In genomic region chr1:84691139-84691783, GRCh38 we compare ENCODE assay signal across 8 cellular contexts. TPM values are rescaled to one million over a fixed set of nuclear protein-coding genes. Genes with fewer than 3 reads are reported as not detected.
DNase-seq lines count a peak whose midpoint lies in the region; ATAC-seq and TF ChIP-seq lines count a peak whose summit lies in the region.

No MANE protein-coding gene starts in this region.

- no peak for TF ChIP-seq RAD21 in IMR-90 (IDR thresholded peaks at IDR 0.05; ENCODE audit: low read length)

- no peak overlapping the region for H2BK120ac ChIP-seq in IMR-90 (ENCODE audit: low read depth, low read length)

- H3K9ac ChIP-seq in IMR-90 (ENCODE audit: low read depth, low read length) = peak overlapping the region; percentile 49

- no peak overlapping the region for H2BK5ac ChIP-seq in IMR-90 (ENCODE audit: low read depth, low read length, poor library complexity, severe bottlenecking)

- H4K91ac ChIP-seq in IMR-90 (ENCODE audit: insufficient read depth, low read depth, low read length) = no peak overlapping the region

- peak overlapping the region; percentile 39 to 79 for H4K8ac ChIP-seq in IMR-90 (ENCODE audit: low read depth in 2 of 2, low read length in 2 of 2)

- peak overlapping the region; percentile 31; the same call in 1 of the 2 replicates for H4K5ac ChIP-seq in IMR-90 (ENCODE audit: low read depth, low read length)

- H3K36me3 ChIP-seq in CD4-positive, CD25-positive, alpha-beta regulatory T cell (ENCODE audit: control insufficient read depth, insufficient read depth, low read length) = no peaks in the 10 kb centered on the region
- H3K36me3 ChIP-seq in IMR-90 (ENCODE audit: control insufficient read depth, insufficient read depth, low read length) (no peaks in the 10 kb centered on the region), breast epithelium (no peaks in the 10 kb centered on the region), muscle layer of duodenum (ENCODE audit: control insufficient read depth in 1 of 2, insufficient read depth in 2 of 2, low read length in 2 of 2) (no peaks in the 10 kb centered on the region)

- ATAC-seq in CD4-positive, CD25-positive, alpha-beta regulatory T cell (ENCODE audit: low read depth in 2 of 2) = no peak
- no peak for ATAC-seq in IMR-90 (ENCODE audit: low read depth)
- ATAC-seq in GM19395 (IDR thresholded peaks at IDR 0.05; ENCODE audit: unreplicated experiment) = no peak

- peak overlapping the region; percentile 86 for H3K4me3 ChIP-seq in CD4-positive, CD25-positive, alpha-beta regulatory T cell (ENCODE audit: low read depth, low read length)
- H3K4me3 ChIP-seq in IMR-90 (ENCODE audit: insufficient read depth, low read depth, low read length) (peak overlapping the region; percentile 96), breast epithelium (peak overlapping the region; percentile 72 to 87 (median 83)), muscle layer of duodenum (ENCODE audit: low read depth in 1 of 2, low read length in 2 of 2) (peak overlapping the region; percentile 79 to 85)

- TF ChIP-seq CTCF in IMR-90 (conservative IDR thresholded peaks at IDR 0.05; ENCODE audit: low read depth, low read length) (no peak), breast epithelium (IDR thresholded peaks at IDR 0.05) (no peak)

- dilution Hi-C loops in IMR-90 (cut with HindIII; ENCODE audit: low sequenced_read_pairs, unreplicated experiment) = no loop called here

- H3K9me3 ChIP-seq in CD4-positive, CD25-positive, alpha-beta regulatory T cell (ENCODE audit: control insufficient read depth in 2 of 2, low read length in 2 of 2) = no peaks in the 10 kb centered on the region
- H3K9me3 ChIP-seq in IMR-90 (ENCODE audit: control insufficient read depth, insufficient read depth, low read length) = no peaks in the 10 kb centered on the region
- no peaks in the 10 kb centered on the region for H3K9me3 ChIP-seq in breast epithelium
- H3K9me3 ChIP-seq in muscle layer of duodenum (ENCODE audit: control insufficient read depth in 1 of 2, low read length in 2 of 2) = no peaks in the 10 kb centered on the region

- in situ Hi-C loops in IMR-90 (cut with MboI; ENCODE audit: low sequenced_read_pairs) = no loop called here

- H3K27me3 ChIP-seq in CD4-positive, CD25-positive, alpha-beta regulatory T cell (ENCODE audit: control insufficient read depth, insufficient read depth, low read length) = peaks cover 3% of the 10 kb centered on the region
- H3K27me3 ChIP-seq in IMR-90 (ENCODE audit: control insufficient read depth, insufficient read depth, low read length) = no peaks in the 10 kb centered on the region
- no peaks in the 10 kb centered on the region for H3K27me3 ChIP-seq in breast epithelium
- H3K27me3 ChIP-seq in muscle layer of duodenum (ENCODE audit: low read depth, low read length) = no peaks in the 10 kb centered on the region

- H3K27ac Mint-ChIP-seq in CD4-positive, CD25-positive, alpha-beta regulatory T cell = peak overlapping the region; percentile 88 to 94 (median 90)

- H3K27me3 Mint-ChIP-seq in CD4-positive, CD25-positive, alpha-beta regulatory T cell = peaks cover 8% of the 10 kb centered on the region

- no peak overlapping the region for H2BK15ac ChIP-seq in IMR-90 (ENCODE audit: low read depth, low read length)

- H3K9me1 ChIP-seq in IMR-90 (ENCODE audit: insufficient read depth, low read length) = peaks cover 2% of the 10 kb centered on the region; the same call in 1 of the 2 replicates

- no peaks in the 10 kb centered on the region for H3K36me3 Mint-ChIP-seq in CD4-positive, CD25-positive, alpha-beta regulatory T cell

- TF ChIP-seq POLR2A in IMR-90 (IDR thresholded peaks at IDR 0.05; ENCODE audit: low read depth, low read length) (no peak), breast epithelium (IDR thresholded peaks at IDR 0.05) (no peak)

- H2AK9ac ChIP-seq in IMR-90 (replicated peaks; ENCODE audit: low read depth, low read length, poor library complexity) = no peak overlapping the region

- H2BK20ac ChIP-seq in IMR-90 (ENCODE audit: low read depth, low read length) = no peak overlapping the region

- no peak overlapping the region for H3K18ac ChIP-seq in IMR-90 (ENCODE audit: low read depth, low read length)

- BruUV-seq in IMR-90 (replicated peaks; lab: Mats Ljungman, UMichigan) = no TSS peak

- peaks cover 14 to 17% of the 10 kb centered on the region in 2 experiments for H3K79me1 ChIP-seq in IMR-90 (ENCODE audit: low read depth in 1 of 2, low read length in 2 of 2)

- H4K20me1 ChIP-seq in IMR-90 (ENCODE audit: insufficient read depth, low read length) = no peaks in the 10 kb centered on the region; the same call in 1 of the 2 replicates

- H3K4me2 ChIP-seq in IMR-90 (ENCODE audit: low read depth, low read length) = peak overlapping the region; percentile 92

- peak in 1 of 3 donors; percentile 20 for DNase-seq in CD4-positive, CD25-positive, alpha-beta regulatory T cell
- DNase-seq in IMR-90 = no peak
- DNase-seq in breast epithelium (ENCODE audit: low spot score in 2 of 2) = no peak
- DNase-seq in NCI-H524 (lab: John Stamatoyannopoulos, UW) = no peak
- no peak for DNase-seq in foreskin melanocyte
- no peak for DNase-seq in stimulated activated CD4-positive, alpha-beta T cell treated with anti-CD3 and anti-CD28 coated beads, Interleukin-4, amount 100 ng/mL, for 4 hours

- H3K14ac ChIP-seq in IMR-90 (replicated peaks; ENCODE audit: low read depth, low read length) = no peak overlapping the region

- peaks cover 7 to 38% (median 35%) of the 10 kb centered on the region in 4 donors for H3K4me1 Mint-ChIP-seq in CD4-positive, CD25-positive, alpha-beta regulatory T cell

- peak overlapping the region; percentile 41 for H3K23ac ChIP-seq in IMR-90 (ENCODE audit: low read depth, low read length)

- H3K4me3 Mint-ChIP-seq in CD4-positive, CD25-positive, alpha-beta regulatory T cell = peak overlapping the region; percentile 89 to 99 (median 92)

- H3K4ac ChIP-seq in IMR-90 (ENCODE audit: low read depth, low read length) = no peak overlapping the region

- peaks cover 0 to 1% (median 0%) of the 10 kb centered on the region in 7 donors for H3K9me3 Mint-ChIP-seq in CD4-positive, CD25-positive, alpha-beta regulatory T cell

- H3K56ac ChIP-seq in IMR-90 (ENCODE audit: extremely low read depth, insufficient read depth, low read length) = no peak overlapping the region

- POLR2A ChIA-PET in IMR-90 (lab: Charles Lee; ENCODE audit: unreplicated experiment) = no interaction called here

- 29% methylated on average over 4 of the region's 13 CpGs; no CpG with 5 or more reads in 1 of the 2 experiments for WGBS in IMR-90 (ENCODE audit: extremely low coverage in 2 of 2, insufficient read length in 1 of 2), 2 experiments

- H3K27ac ChIP-seq in CD4-positive, CD25-positive, alpha-beta regulatory T cell (ENCODE audit: insufficient read depth, low read length, poor library complexity, severe bottlenecking) = peak overlapping the region; percentile 87
- H3K27ac ChIP-seq in IMR-90 (ENCODE audit: insufficient read depth, low read length) (peak overlapping the region; percentile 10; the same call in 1 of the 2 replicates), breast epithelium (peak overlapping the region; percentile 88 to 92), muscle layer of duodenum (ENCODE audit: low read length) (peak overlapping the region; percentile 82)

- H2AK5ac ChIP-seq in IMR-90 (ENCODE audit: low read depth, low read length) = no peak overlapping the region

- peaks cover 26% of the 10 kb centered on the region for H3K4me1 ChIP-seq in CD4-positive, CD25-positive, alpha-beta regulatory T cell (ENCODE audit: control insufficient read depth, insufficient read depth, low read length, poor library complexity, severe bottlenecking)
- H3K4me1 ChIP-seq in IMR-90 (ENCODE audit: control insufficient read depth, insufficient read depth, low read length) (peaks cover 4% of the 10 kb centered on the region), breast epithelium (no peaks in the 10 kb centered on the region), muscle layer of duodenum (ENCODE audit: control insufficient read depth in 1 of 2, insufficient read depth in 2 of 2, low read length in 2 of 2) (peaks cover 0 to 13% of the 10 kb centered on the region in 2 donors)

- peak overlapping the region; percentile 91 for H2AFZ ChIP-seq in IMR-90 (replicated peaks; ENCODE audit: low read length, poor library complexity)

- intact Hi-C loops in IMR-90 (cut with micrococcal nuclease) (loop anchor here (5.0 kb wide), 1 partner anchor 36 kb away; no protein-coding TSS in a partner anchor), breast epithelium (cut with DNase I; ENCODE audit: low total_unique reads) (no loop called here)

- CTCF ChIA-PET in IMR-90 (lab: Yijun Ruan, JAX) = no interaction called here

TF ChIP-seq in IMR-90, 13 proteins besides CTCF, POLR2A, EP300 and RAD21 (continues in another document):
- no peak for TF ChIP-seq SMC3 (IDR thresholded peaks at IDR 0.05; ENCODE audit: low read depth, low read length)
- TF ChIP-seq RFX5 (IDR thresholded peaks at IDR 0.05; ENCODE audit: low read depth, low read length) = no peak
- no peak for TF ChIP-seq CHD1 (IDR thresholded peaks at IDR 0.05; ENCODE audit: low read depth, low read length)
- no peak for TF ChIP-seq MXI1 (IDR thresholded peaks at IDR 0.05; ENCODE audit: borderline replicate concordance, low read depth, low read length)
- no peak for TF ChIP-seq FOS (IDR thresholded peaks at IDR 0.05; ENCODE audit: low read depth, low read length)
- TF ChIP-seq MAFK (IDR thresholded peaks at IDR 0.05; ENCODE audit: low read depth, low read length) = no peak
- no peak for TF ChIP-seq CEBPB (IDR thresholded peaks at IDR 0.05; ENCODE audit: low read depth, low read length)
- no peak for TF ChIP-seq RCOR1 (IDR thresholded peaks at IDR 0.05; ENCODE audit: insufficient replicate concordance, low read length)
- TF ChIP-seq NFE2L2 (IDR thresholded peaks at IDR 0.05; ENCODE audit: low read depth, low read length) = no peak
- TF ChIP-seq MAZ (IDR thresholded peaks at IDR 0.05; ENCODE audit: borderline replicate concordance, low read depth, low read length) = no peak
- TF ChIP-seq, protein P1, sequence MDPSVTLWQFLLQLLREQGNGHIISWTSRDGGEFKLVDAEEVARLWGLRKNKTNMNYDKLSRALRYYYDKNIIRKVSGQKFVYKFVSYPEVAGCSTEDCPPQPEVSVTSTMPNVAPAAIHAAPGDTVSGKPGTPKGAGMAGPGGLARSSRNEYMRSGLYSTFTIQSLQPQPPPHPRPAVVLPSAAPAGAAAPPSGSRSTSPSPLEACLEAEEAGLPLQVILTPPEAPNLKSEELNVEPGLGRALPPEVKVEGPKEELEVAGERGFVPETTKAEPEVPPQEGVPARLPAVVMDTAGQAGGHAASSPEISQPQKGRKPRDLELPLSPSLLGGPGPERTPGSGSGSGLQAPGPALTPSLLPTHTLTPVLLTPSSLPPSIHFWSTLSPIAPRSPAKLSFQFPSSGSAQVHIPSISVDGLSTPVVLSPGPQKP (IDR thresholded peaks at IDR 0.05; ENCODE audit: borderline replicate concordance, low read depth, low read length) = no peak

RNA-seq across cellular contexts. Expression of gene SSX2IP, which starts 1.0 kb away (rescaled TPM):
- 9.3 TPM for total RNA-seq in CD4-positive, CD25-positive, alpha-beta regulatory T cell
- 1 to 10 TPM; 1.5 to 3.9 (median 2.7) TPM for polyA plus RNA-seq in CD4-positive, CD25-positive, alpha-beta regulatory T cell
- total RNA-seq in IMR-90 (2012; rRNA removed) = 13.4 and 22.8 TPM in 2 replicates
- 4.6 and 7.7 TPM in 2 replicates for polyA plus RNA-seq in IMR-90 (2012; rRNA removed)
- polyA plus RNA-seq in IMR-90 (2012; cell fraction: cytosol; rRNA removed) = 0.77 and 1.4 TPM in 2 replicates
- 0.90 and 7.3 TPM in 2 replicates for polyA plus RNA-seq in IMR-90 (2012; cell fraction: nucleus; rRNA removed; ENCODE audit: low replicate concordance)
- total RNA-seq in breast epithelium = 10 to 100 TPM in 1 of 3 donors, 1 to 10 TPM in 2; 1.1 to 11.0 (median 4.3) TPM

Comparison
In these comparisons a context has a peak if more than half of its experiments do, and no peak if none do; other contexts are left out.
1. H3K27ac ChIP-seq: peak in every context shown above with its lines; median percentile 90 in breast epithelium; 87 in CD4-positive, CD25-positive, alpha-beta regulatory T cell; 82 in muscle layer of duodenum; 10 in IMR-90.